In the genomic region with DNA sequence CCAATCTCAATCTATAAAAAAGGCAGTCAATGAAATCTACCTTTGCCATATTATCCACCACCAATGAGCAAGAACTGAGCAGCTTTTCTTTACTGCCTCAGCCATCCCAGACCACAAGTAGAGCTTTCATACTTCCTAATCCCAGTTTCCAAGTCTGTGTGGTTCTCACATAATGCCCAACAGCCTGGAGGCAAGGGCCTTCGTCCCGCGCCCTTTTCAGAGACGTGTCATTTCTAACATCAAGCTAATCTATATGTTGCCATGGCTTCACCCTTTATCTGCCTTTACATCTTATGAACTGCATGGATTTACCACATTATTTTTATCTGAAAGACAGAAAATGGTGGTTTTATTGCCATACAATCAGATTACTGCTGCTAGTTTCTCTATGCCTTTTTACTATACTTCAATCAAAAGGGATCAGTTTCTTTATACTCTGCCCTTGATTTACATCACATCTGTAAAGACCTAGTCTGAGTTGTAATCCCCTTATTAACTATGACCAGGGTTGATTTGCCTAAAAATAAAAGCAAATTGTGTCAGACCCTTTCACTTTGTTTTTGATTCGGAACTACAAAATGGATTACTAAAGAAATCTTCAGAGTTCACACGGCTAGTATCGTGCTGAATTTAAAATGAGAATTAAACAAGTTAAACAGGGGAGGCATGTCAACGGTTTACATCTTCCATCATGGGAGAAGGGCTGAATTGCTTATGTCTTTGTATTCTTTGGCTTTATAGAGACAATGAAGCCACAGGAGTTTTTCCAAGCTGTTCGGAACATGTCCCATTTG, we compare ENCODE assay signal across 14 cellular contexts. TPM values are rescaled to one million over a fixed set of nuclear protein-coding genes. Genes with fewer than 3 reads are reported as not detected.
DNase-seq lines count a peak whose midpoint lies in the region; ATAC-seq and TF ChIP-seq lines count a peak whose summit lies in the region.
"Had no signal": no experiment of that assay in that cellular context is flagged by ENCODE, and none has a peak within 500 bp of the region (broad histone marks: within the 10 kb centered on the region; RNA-seq: fewer than 3 reads in every experiment).

No MANE protein-coding gene starts in this region.

- no peak overlapping the region for H3K27ac ChIP-seq in left ventricle myocardium inferior (replicated peaks)
- peak overlapping the region in 1 of 2 donors; percentile 44 for H3K27ac ChIP-seq in right atrium auricular region
- peak overlapping the region; percentile 89 for H3K27ac ChIP-seq in endodermal cell (ENCODE audit: low read depth, low read length)
- peak overlapping the region; percentile 35 for H3K27ac ChIP-seq in muscle layer of duodenum (ENCODE audit: low read length)

- H3K4me3 Mint-ChIP-seq in endodermal cell, result no peak overlapping the region
- H3K4me3 Mint-ChIP-seq: activated naive CD8-positive, alpha-beta T cell treated with anti-CD3 and anti-CD28 coated beads, Interleukin-2, amount 10 ng/mL, durations not matched to agents 7 days and 5 days had no signal

- intact Hi-C loops in left ventricle myocardium inferior (cut with micrococcal nuclease), result loop anchor here (10.0 kb wide), 1 partner anchor 445 kb away; no protein-coding TSS in a partner anchor

- H3K4me3 ChIP-seq in left ventricle myocardium inferior, result peak overlapping the region; percentile 77
- no peak overlapping the region for H3K4me3 ChIP-seq in right atrium auricular region
- peak overlapping the region; percentile 0 for H3K4me3 ChIP-seq in endodermal cell (ENCODE audit: low read length)
- peak overlapping the region in 1 of 2 donors; percentile 13 for H3K4me3 ChIP-seq in muscle layer of duodenum (ENCODE audit: low read depth in 1 of 2, low read length in 2 of 2)

- H3K27me3 ChIP-seq in left ventricle myocardium inferior (ENCODE audit: low read depth), result no peaks in the 10 kb centered on the region
- no peaks in the 10 kb centered on the region for H3K27me3 ChIP-seq in right atrium auricular region
- H3K27me3 ChIP-seq in endodermal cell (ENCODE audit: control insufficient read depth, insufficient read depth, low read length, poor library complexity, severe bottlenecking), result peaks cover 54% of the 10 kb centered on the region
- H3K27me3 ChIP-seq in muscle layer of duodenum (ENCODE audit: low read depth, low read length), result no peaks in the 10 kb centered on the region

- H3K4me1 Mint-ChIP-seq in endodermal cell, result peaks cover 77% of the 10 kb centered on the region

- no peak overlapping the region for H3K9ac ChIP-seq in endodermal cell (ENCODE audit: extremely low read depth, low read length, poor library complexity, severe bottlenecking)

- H3K36me3 ChIP-seq in left ventricle myocardium inferior, result no peaks in the 10 kb centered on the region
- no peaks in the 10 kb centered on the region for H3K36me3 ChIP-seq in right atrium auricular region
- H3K36me3 ChIP-seq in endodermal cell (ENCODE audit: control insufficient read depth, insufficient read depth, low read length), result no peaks in the 10 kb centered on the region
- H3K36me3 ChIP-seq in muscle layer of duodenum (ENCODE audit: control insufficient read depth in 1 of 2, insufficient read depth in 2 of 2, low read length in 2 of 2), result no peaks in the 10 kb centered on the region

- H3K27me3 Mint-ChIP-seq in endodermal cell (ENCODE audit: insufficient read depth), result peaks cover 78% of the 10 kb centered on the region

- H3K27ac Mint-ChIP-seq in endodermal cell, result peak overlapping the region; percentile 81
- H3K27ac Mint-ChIP-seq: activated naive CD8-positive, alpha-beta T cell treated with anti-CD3 and anti-CD28 coated beads, Interleukin-2, amount 10 ng/mL, durations not matched to agents 7 days and 5 days had no signal

- no peaks in the 10 kb centered on the region for H3K9me3 Mint-ChIP-seq in endodermal cell
- H3K9me3 Mint-ChIP-seq: activated naive CD8-positive, alpha-beta T cell treated with anti-CD3 and anti-CD28 coated beads, Interleukin-2, amount 10 ng/mL, durations not matched to agents 7 days and 5 days had no signal

- H3K4me1 ChIP-seq in left ventricle myocardium inferior (peaks cover 63% of the 10 kb centered on the region), right atrium auricular region (peaks cover 0 to 20% of the 10 kb centered on the region in 2 donors), endodermal cell (ENCODE audit: control insufficient read depth, insufficient read depth, low read length) (peaks cover 50% of the 10 kb centered on the region), muscle layer of duodenum (ENCODE audit: control insufficient read depth in 1 of 2, insufficient read depth in 2 of 2, low read length in 2 of 2) (peaks cover 0 to 20% of the 10 kb centered on the region in 2 donors)

- no peaks in the 10 kb centered on the region for H3K9me3 ChIP-seq in left ventricle myocardium inferior (replicated peaks)
- no peaks in the 10 kb centered on the region for H3K9me3 ChIP-seq in right atrium auricular region
- H3K9me3 ChIP-seq in endodermal cell (ENCODE audit: control insufficient read depth, low read length), result no peaks in the 10 kb centered on the region
- no peaks in the 10 kb centered on the region for H3K9me3 ChIP-seq in muscle layer of duodenum (ENCODE audit: control insufficient read depth in 1 of 2, low read length in 2 of 2)

- H3K36me3 Mint-ChIP-seq in endodermal cell (ENCODE audit: low read depth), result no peaks in the 10 kb centered on the region
- H3K36me3 Mint-ChIP-seq: activated naive CD8-positive, alpha-beta T cell treated with anti-CD3 and anti-CD28 coated beads, Interleukin-2, amount 10 ng/mL, durations not matched to agents 7 days and 5 days had no signal

- no peak for DNase-seq in left ventricle myocardium inferior
- DNase-seq in right atrium auricular region (ENCODE audit: low spot score), result no peak
- DNase-seq in endodermal cell, result no peak
- no peak for DNase-seq in NK-92 (lab: John Stamatoyannopoulos, UW; ENCODE audit: unreplicated experiment)
- DNase-seq in NCI-H1436 (lab: John Stamatoyannopoulos, UW), result no peak
- no peak for DNase-seq in activated CD4-positive, alpha-beta T cell treated with anti-CD3 and anti-CD28 coated beads, Interleukin-2, amount 50 U/mL, for 4 hours
- DNase-seq: 8988T; activated naive CD8-positive, alpha-beta T cell treated with anti-CD3 and anti-CD28 coated beads, Interleukin-2, amount 10 ng/mL, durations not matched to agents 7 days and 5 days; DMS 273 treated with DMSO at 0.1 percent for 48 hours; effector CD4-positive, alpha-beta T cell; NCI-H1092 treated with DMSO at 0.1 percent for 48 hours; NCI-H446 treated with DMSO at 0.1 percent for 48 hours had no signal

- TF ChIP-seq CTCF in left ventricle myocardium inferior (IDR thresholded peaks at IDR 0.05; ENCODE audit: borderline replicate concordance) (no peak), right atrium auricular region (IDR thresholded peaks at IDR 0.05) (no peak), endodermal cell (conservative IDR thresholded peaks at IDR 0.05) (no peak)

- 51 to 69% methylated on average over 4 to 9 of the region's 9 CpGs for WGBS in endodermal cell (ENCODE audit: insufficient coverage in 1 of 2, insufficient read length in 1 of 2), 2 experiments

- no peak for ATAC-seq in HG02981 (IDR thresholded peaks at IDR 0.05; ENCODE audit: unreplicated experiment)

RNA-seq across cellular contexts. Expression of gene EFNB2, which starts 5.8 kb away (rescaled TPM):
- 10.1 TPM for total RNA-seq in left ventricle myocardium inferior
- 10 to 100 TPM; 15.5 to 17.4 TPM for total RNA-seq in right atrium auricular region
- 1 to 10 TPM in 1 of 2 donors, under 1 TPM in 1; 0.84 to 3.1 TPM for total RNA-seq in endodermal cell
- 133 TPM for polyA plus RNA-seq in endodermal cell (2013, experiment 1 of 2)
- polyA plus RNA-seq in endodermal cell (2013, experiment 2 of 2), result 126 TPM

RNA-seq across cellular contexts. Expression of gene ARGLU1, which starts 38.3 kb away (rescaled TPM):
- total RNA-seq in left ventricle myocardium inferior (29.0 TPM), right atrium auricular region (10 to 100 TPM; 26.1 to 39.9 TPM), endodermal cell (100 to 1,000 TPM in 1 of 2 donors, 10 to 100 TPM in 1; 80.6 to 101 TPM)
- polyA plus RNA-seq in endodermal cell (2013, experiment 1 of 2), result 228 TPM
- polyA plus RNA-seq in endodermal cell (2013, experiment 2 of 2), result 191 TPM

Comparison
In these comparisons a context has a peak if more than half of its experiments do, and no peak if none do; other contexts are left out.
1. H3K4me3 ChIP-seq: peak in left ventricle myocardium inferior (single experiment) and endodermal cell (single experiment); none in right atrium auricular region (0 of 2).